ENCODE assay signal across 8 cellular contexts in genomic region chr19:35030257-35031071, GRCh38. TPM values are rescaled to one million over a fixed set of nuclear protein-coding genes. Genes with fewer than 3 reads are reported as not detected.
DNase-seq lines count a peak whose midpoint lies in the region; ATAC-seq, FAIRE-seq and TF ChIP-seq lines count a peak whose summit lies in the region.

Gene SCN1B, plus strand, starts transcription at chr19:35030470. Its CDS starts 351 bp downstream, at chr19:35030821.

- no peak within 1 kb of the TSS for H3K9ac ChIP-seq in H1 (replicated peaks in 1 of 4; ENCODE audit: extremely low read depth in 1 of 4, low read depth in 3 of 4, low read length in 3 of 4)

- H3K4me1 ChIP-seq in H1 (replicated peaks in 1 of 4; ENCODE audit: control insufficient read depth in 3 of 4, insufficient read depth in 4 of 4, low read length in 3 of 4) = peaks cover 0 to 8% (median 4%) of the 10 kb centered on the region in 4 experiments; a peak in 6 of 7 replicates

- H4K91ac ChIP-seq in H1 (replicated peaks; ENCODE audit: insufficient read length, low read length) = no peak within 1 kb of the TSS

- TF ChIP-seq POLR2A in H1 (IDR thresholded peaks at IDR 0.05; ENCODE audit: control extremely low read depth in 1 of 2, low read depth in 2 of 2, low read length in 2 of 2) = no peak

- ATAC-seq in GM21619 (IDR thresholded peaks at IDR 0.05; ENCODE audit: unreplicated experiment) (no peak), GM19324 (IDR thresholded peaks at IDR 0.05; ENCODE audit: low FRiP score, unreplicated experiment) (no peak)

- H2BK20ac ChIP-seq in H1 (ENCODE audit: low read length) = no peak within 1 kb of the TSS

- H4K5ac ChIP-seq in H1 (ENCODE audit: insufficient read length, low read depth, low read length) = no peak within 1 kb of the TSS

- no peak within 1 kb of the TSS for H2BK15ac ChIP-seq in H1 (ENCODE audit: low read length)

- peaks cover 10 to 28% (median 18%) of the 10 kb centered on the region in 4 experiments for H3K36me3 ChIP-seq in H1 (ENCODE audit: control insufficient read depth in 2 of 4, insufficient read depth in 4 of 4, low read length in 3 of 4)

- H3K79me2 ChIP-seq in H1 (ENCODE audit: control insufficient read depth in 1 of 2, insufficient read depth in 2 of 2, low read length in 2 of 2) = no peaks in the 10 kb centered on the region

- H3K56ac ChIP-seq in H1 (replicated peaks; ENCODE audit: insufficient read length, low read depth, low read length) = no peak within 1 kb of the TSS

- H3K36me3 Mint-ChIP-seq in mesothelial cell of epicardium = peaks cover 18% of the 10 kb centered on the region

- no peak for TF ChIP-seq RAD21 in H1 (IDR thresholded peaks at IDR 0.05 in 1 of 2, conservative IDR thresholded peaks at IDR 0.05 in 1 of 2; ENCODE audit: low read depth in 2 of 2, low read length in 2 of 2)

- H3K4me1 Mint-ChIP-seq in mesothelial cell of epicardium = peaks cover 7% of the 10 kb centered on the region

- H3K27me3 ChIP-seq in H1 (replicated peaks in 1 of 4; ENCODE audit: control insufficient read depth in 3 of 4, extremely low read depth in 1 of 4, insufficient read depth in 3 of 4, low read length in 3 of 4) = peaks cover 4 to 32% (median 28%) of the 10 kb centered on the region in 4 experiments

- H2BK120ac ChIP-seq in H1 (replicated peaks; ENCODE audit: low read depth, low read length) = no peak within 1 kb of the TSS

- no peaks in the 10 kb centered on the region for H3K9me3 Mint-ChIP-seq in mesothelial cell of epicardium

- H3K27ac ChIP-seq in H1 (ENCODE audit: low read depth, low read length) = no peak within 1 kb of the TSS

- H3K27me3 Mint-ChIP-seq in mesothelial cell of epicardium (ENCODE audit: low read depth) = peaks cover 46% of the 10 kb centered on the region

- peaks cover 7 to 12% of the 10 kb centered on the region in 2 experiments for H4K20me1 ChIP-seq in H1 (replicated peaks in 1 of 2; ENCODE audit: control insufficient read depth in 1 of 2, insufficient read depth in 2 of 2, low read length in 2 of 2)

- H3K79me1 ChIP-seq in H1 (ENCODE audit: low read depth, low read length) = no peaks in the 10 kb centered on the region

- H2AFZ ChIP-seq in H1 (ENCODE audit: low read length) = 0 out of 2 replicates have a peak within 1 kb of the TSS, but pooled peaks have one; percentile 56

- DNase-seq in ELF-1 (ENCODE audit: low read depth, low spot score) = peak; percentile 48
- peak; percentile 66 for DNase-seq in NCI-H146 (lab: John Stamatoyannopoulos, UW)
- DNase-seq in activated CD8-positive, alpha-beta memory T cell treated with anti-CD3 and anti-CD28 coated beads for 48 hours (ENCODE audit: low read depth in 2 of 3, low spot score in 2 of 3) = peak in 2 of 3 experiments; percentile 51 to 56
- peak in 1 of 2 experiments; percentile 78 for DNase-seq in H1 (ENCODE audit: low read depth in 1 of 2, low spot score in 2 of 2)
- DNase-seq in mesothelial cell of epicardium (ENCODE audit: low spot score in 2 of 2, unreplicated experiment in 2 of 2) = peak; percentile 50 to 70
- DNase-seq in stimulated activated CD8-positive, alpha-beta memory T cell treated with anti-CD3 and anti-CD28 coated beads, Interleukin-2, amount 100 ng/mL, for 1 hour (ENCODE audit: low read depth in 2 of 2) = peak; percentile 31 to 41

- TF ChIP-seq EP300 in H1 (IDR thresholded peaks at IDR 0.05; ENCODE audit: borderline replicate concordance in 1 of 2, low read depth in 2 of 2, low read length in 2 of 2) = no peak

- no peak for FAIRE-seq in H1 (lab: Jason Lieb, UNC)

- WGBS in H1 (ENCODE audit: extremely low coverage in 1 of 2, insufficient coverage in 1 of 2, insufficient read length in 1 of 2, insufficient replicate concordance in 2 of 2, low coverage in 1 of 2, low lambda C conversion rate in 2 of 2, missing lambda C conversion rate in 1 of 2), 2 experiments = 0% methylated on average over 2 of the region's 118 CpGs; no CpG with 5 or more reads in 1 of the 2 experiments

- H3K27ac Mint-ChIP-seq in mesothelial cell of epicardium = no peak within 1 kb of the TSS

- no peak within 1 kb of the TSS for H3K14ac ChIP-seq in H1 (ENCODE audit: insufficient read length)

- peak within 1 kb of the TSS; percentile 68 for H3K4me3 Mint-ChIP-seq in mesothelial cell of epicardium

- no peak within 1 kb of the TSS for H2BK5ac ChIP-seq in H1 (ENCODE audit: low read depth, low read length)

- 0 out of 2 replicates have a peak within 1 kb of the TSS, but pooled peaks have one; percentile 17 for H4K8ac ChIP-seq in H1 (ENCODE audit: extremely low read depth, insufficient read depth, low read length)

- POLR2A ChIA-PET in H1 (lab: Charles Lee; ENCODE audit: partially characterized antibody) = interaction anchor here (0.6 to 24.8 kb wide), 11 partner anchors 8 to 111 kb away, joined by 3 to 366 read pairs (median 4); partner anchors contain the start of genes GRAMD1A and HPN

- CTCF ChIA-PET in H1 (lab: Charles Lee; ENCODE audit: partially characterized antibody) = interaction anchor here (0.9 to 1.2 kb wide), 2 partner anchors 20 to 67 kb away, joined by 3 to 4 read pairs; partner anchors contain the start of gene ZNF792

- no peak within 1 kb of the TSS for H2BK12ac ChIP-seq in H1 (ENCODE audit: low read depth, low read length)

- peak within 1 kb of the TSS; percentile 77 to 95 for H3K4me2 ChIP-seq in H1 (ENCODE audit: insufficient read depth in 1 of 2, low read depth in 2 of 2, low read length in 2 of 2)

- TF ChIP-seq CTCF in H1 (IDR thresholded peaks at IDR 0.05; ENCODE audit: control extremely low read depth in 1 of 3, insufficient read depth in 1 of 3, low read depth in 1 of 3, low read length in 3 of 3) (no peak), mesothelial cell of epicardium (IDR thresholded peaks at IDR 0.05; ENCODE audit: unreplicated experiment) (no peak)

- no peak within 1 kb of the TSS for H3K23ac ChIP-seq in H1 (ENCODE audit: insufficient read length)

- peak within 1 kb of the TSS; percentile 38 to 69 (median 40) for H3K4me3 ChIP-seq in H1 (ENCODE audit: extremely low read depth in 1 of 4, insufficient read depth in 2 of 4, low read depth in 3 of 4, low read length in 4 of 4)

- no peak within 1 kb of the TSS for H3K4ac ChIP-seq in H1 (replicated peaks; ENCODE audit: insufficient read length, low read depth, low read length)

- no peaks in the 10 kb centered on the region for H3K9me3 ChIP-seq in H1 (ENCODE audit: insufficient read depth in 2 of 2, low read depth in 1 of 2, low read length in 1 of 2)

- peaks cover 10% of the 10 kb centered on the region; the same call in 1 of the 2 replicates for H3K23me2 ChIP-seq in H1 (ENCODE audit: low read depth, low read length)

- H2AK5ac ChIP-seq in H1 (ENCODE audit: low read depth, low read length) = no peak within 1 kb of the TSS; the same call in 1 of the 2 replicates

- H3K18ac ChIP-seq in H1 (ENCODE audit: extremely low read depth, low read length) = peak within 1 kb of the TSS; percentile 32; the same call in 1 of the 2 replicates

TF ChIP-seq in H1, 55 proteins besides CTCF, POLR2A, EP300 and RAD21:
- no peak for TF ChIP-seq CTBP2 (IDR thresholded peaks at IDR 0.05; ENCODE audit: borderline replicate concordance, insufficient read depth, insufficient read length, low read length)
- 0 out of 2 replicates have a peak, but pooled peaks have one; percentile 2 for TF ChIP-seq POLR2AphosphoS5 (IDR thresholded peaks at IDR 0.05; ENCODE audit: low read depth, low read length)
- TF ChIP-seq, protein P1, sequence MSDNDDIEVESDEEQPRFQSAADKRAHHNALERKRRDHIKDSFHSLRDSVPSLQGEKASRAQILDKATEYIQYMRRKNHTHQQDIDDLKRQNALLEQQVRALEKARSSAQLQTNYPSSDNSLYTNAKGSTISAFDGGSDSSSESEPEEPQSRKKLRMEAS (IDR thresholded peaks at IDR 0.05) = no peak
- TF ChIP-seq GABPA (IDR thresholded peaks at IDR 0.05; ENCODE audit: borderline replicate concordance, insufficient read depth, low read length) = peak; percentile 79; the same call in 1 of the 2 replicates
- no peak for TF ChIP-seq SRF (IDR thresholded peaks at IDR 0.05; ENCODE audit: low read depth, low read length)
- TF ChIP-seq TAF7 (optimal IDR thresholded peaks at IDR 0.05; ENCODE audit: borderline replicate concordance, low read depth, low read length) = no peak
- TF ChIP-seq KDM4A (IDR thresholded peaks at IDR 0.05; ENCODE audit: low read depth, low read length, severe bottlenecking) = peak; percentile 5
- TF ChIP-seq, protein P2, sequence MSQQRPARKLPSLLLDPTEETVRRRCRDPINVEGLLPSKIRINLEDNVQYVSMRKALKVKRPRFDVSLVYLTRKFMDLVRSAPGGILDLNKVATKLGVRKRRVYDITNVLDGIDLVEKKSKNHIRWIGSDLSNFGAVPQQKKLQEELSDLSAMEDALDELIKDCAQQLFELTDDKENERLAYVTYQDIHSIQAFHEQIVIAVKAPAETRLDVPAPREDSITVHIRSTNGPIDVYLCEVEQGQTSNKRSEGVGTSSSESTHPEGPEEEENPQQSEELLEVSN (IDR thresholded peaks at IDR 0.05) = no peak
- TF ChIP-seq EGR1 (IDR thresholded peaks at IDR 0.05; ENCODE audit: borderline replicate concordance, low read depth, low read length) = no peak
- no peak for TF ChIP-seq JUND (IDR thresholded peaks at IDR 0.05; ENCODE audit: low read length)

RNA-seq across cellular contexts. Expression of gene SCN1B, which starts in this region (rescaled TPM):
- 3.3 and 3.5 TPM in 2 replicates for total RNA-seq in H1 (2021; fragmentation: NEBNext Ultra II Directional; extraction: Animal tissue kit (Norgen Biotek cat#: 25700))
- polyA plus RNA-seq in H1 (2011; rRNA removed) = 3.1 and 4.1 TPM in 2 replicates
- polyA plus RNA-seq in H1 (2011; cell fraction: cytosol; rRNA removed) = 3.9 TPM
- polyA plus RNA-seq in H1 (2011; cell fraction: nucleus; rRNA removed) = 8.6 TPM
- 2.8 to 4.5 TPM (median 3.7 TPM) in 4 replicates for polyA plus RNA-seq in H1 (2012, experiment 1 of 2)
- polyA plus RNA-seq in H1 (2012, experiment 2 of 2) = 2.3 TPM
- 1.9 TPM for polyA plus RNA-seq in H1 (2013, experiment 1 of 2)
- 1.7 TPM for polyA plus RNA-seq in H1 (2013, experiment 2 of 2)
- 1.5 and 4.7 TPM in 2 replicates for polyA minus RNA-seq in H1 (2011; rRNA and poly(A)+ RNA removed)
- polyA minus RNA-seq in H1 (2011; cell fraction: cytosol; rRNA and poly(A)+ RNA removed) = 3.4 TPM
- 3.0 TPM for polyA minus RNA-seq in H1 (2011; cell fraction: nucleus; rRNA and poly(A)+ RNA removed)
- total RNA-seq in mesothelial cell of epicardium = 2.2 to 2.8 TPM (median 2.7 TPM) in 3 replicates
